In the genomic region with DNA sequence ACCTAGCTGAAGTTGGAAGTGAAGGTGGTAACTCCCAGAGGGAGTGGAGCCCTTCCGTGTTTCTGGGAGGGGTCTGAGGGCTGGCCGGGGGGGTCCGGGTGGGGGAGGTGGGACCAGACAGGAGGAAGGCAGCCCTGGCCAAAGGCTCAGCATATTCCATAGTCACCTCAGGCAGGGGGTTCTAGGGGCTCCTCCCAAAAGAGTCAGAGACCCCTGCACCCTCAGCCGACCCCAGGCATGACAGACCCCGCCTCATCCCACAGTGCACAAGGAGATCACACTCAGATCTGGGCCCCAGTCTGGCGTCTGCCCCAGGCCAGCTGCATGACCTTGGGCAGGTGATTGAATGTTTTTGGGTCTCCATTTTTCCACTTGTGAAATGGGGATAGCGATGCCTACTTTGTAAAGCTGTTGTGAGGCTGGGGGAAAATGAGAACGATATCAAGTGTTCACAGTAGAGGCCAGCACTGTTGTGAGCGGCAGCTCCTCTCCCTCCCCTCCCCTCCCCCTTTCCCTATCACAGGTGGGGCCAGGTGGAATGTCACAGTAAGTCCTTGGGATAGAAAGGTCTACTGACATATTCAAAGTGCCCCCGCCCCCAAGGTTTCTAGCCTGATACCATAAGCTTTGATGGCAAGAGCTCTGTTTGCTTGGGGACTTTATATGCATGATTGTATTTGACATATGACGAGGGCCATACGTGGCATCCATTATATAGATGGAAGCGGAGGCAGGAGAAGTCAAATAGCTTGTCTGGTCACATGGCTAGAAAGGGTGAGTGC, we compare ENCODE assay signal across 8 cellular contexts. TPM values are rescaled to one million over a fixed set of nuclear protein-coding genes. Genes with fewer than 3 reads are reported as not detected.
DNase-seq lines count a peak whose midpoint lies in the region; ATAC-seq lines count a peak whose summit lies in the region.

No MANE protein-coding gene starts in this region.

- POLR2A ChIA-PET in activated CD8-positive, alpha-beta T cell treated with anti-CD3 and anti-CD28 coated beads, Interleukin-2, amount 10 ng/mL, durations not matched to agents 7 days and 5 days (lab: Charles Lee), result interaction anchor here (0.6 to 6.7 kb wide), 15 partner anchors 11 to 106 kb away, joined by 3 to 86 read pairs (median 8); a partner anchor contains a TSS

- no peaks in the 10 kb centered on the region for H3K36me3 ChIP-seq in subcutaneous abdominal adipose tissue (ENCODE audit: control insufficient read depth in 5 of 5, insufficient read depth in 5 of 5, low read length in 5 of 5)

- no peaks in the 10 kb centered on the region for H3K9me3 ChIP-seq in subcutaneous abdominal adipose tissue (ENCODE audit: control insufficient read depth in 5 of 5, low read length in 5 of 5)

- DNase-seq in T-helper 1 cell (no peak), immature natural killer cell (no peak), amygdala (lab: John Stamatoyannopoulos, UW) (no peak), ecto neural progenitor cell (ENCODE audit: low spot score) (no peak), DMS153 treated with DMSO at 0.1 percent for 48 hours (lab: John Stamatoyannopoulos, UW; ENCODE audit: unreplicated experiment) (no peak)
- no peak for DNase-seq in activated CD8-positive, alpha-beta T cell treated with anti-CD3 and anti-CD28 coated beads, Interleukin-2, amount 10 ng/mL, durations not matched to agents 7 days and 5 days

- CTCF ChIA-PET in activated CD8-positive, alpha-beta T cell treated with anti-CD3 and anti-CD28 coated beads, Interleukin-2, amount 10 ng/mL, durations not matched to agents 7 days and 5 days (lab: Charles Lee), result interaction anchor here (0.8 to 7.6 kb wide), 16 partner anchors 8 to 273 kb away, joined by 3 to 73 read pairs (median 5); a partner anchor contains a TSS

- H3K4me1 ChIP-seq in subcutaneous abdominal adipose tissue (ENCODE audit: control insufficient read depth in 5 of 5, insufficient read depth in 5 of 5, low read length in 5 of 5), result peaks cover 13 to 74% (median 63%) of the 10 kb centered on the region in 5 donors

- H3K4me3 ChIP-seq in subcutaneous abdominal adipose tissue (ENCODE audit: low read depth in 1 of 5, low read length in 5 of 5), result no peak overlapping the region

- peaks cover 2% of the 10 kb centered on the region for H3K9me3 Mint-ChIP-seq in T-helper 1 cell treated with Interleukin-12 subunit alpha and Interleukin-12 subunit beta and Interleukin-4 antibody, amounts not matched to agents 30 μg/mL and 1 μg/mL, for 36 hours
- H3K9me3 Mint-ChIP-seq in activated CD8-positive, alpha-beta T cell treated with anti-CD3 and anti-CD28 coated beads, Interleukin-2, amount 10 ng/mL, durations not matched to agents 7 days and 5 days (ENCODE audit: insufficient read depth), result peaks cover 3% of the 10 kb centered on the region
- no peaks in the 10 kb centered on the region for H3K9me3 Mint-ChIP-seq in immature natural killer cell

- H3K27me3 Mint-ChIP-seq in T-helper 1 cell treated with Interleukin-12 subunit alpha and Interleukin-12 subunit beta and Interleukin-4 antibody, amounts not matched to agents 30 μg/mL and 1 μg/mL, for 36 hours (ENCODE audit: low read depth), result no peaks in the 10 kb centered on the region
- H3K27me3 Mint-ChIP-seq in activated CD8-positive, alpha-beta T cell treated with anti-CD3 and anti-CD28 coated beads, Interleukin-2, amount 10 ng/mL, durations not matched to agents 7 days and 5 days (ENCODE audit: low read depth), result no peaks in the 10 kb centered on the region
- H3K27me3 Mint-ChIP-seq in immature natural killer cell (ENCODE audit: low read depth in 3 of 3), result peaks cover 4 to 17% (median 16%) of the 10 kb centered on the region in 3 donors

- peak overlapping the region; percentile 91 for H3K27ac ChIP-seq in subcutaneous abdominal adipose tissue (ENCODE audit: low read depth, low read length)

- H3K27me3 ChIP-seq in subcutaneous abdominal adipose tissue (ENCODE audit: control insufficient read depth in 5 of 5, insufficient read depth in 4 of 5, low read length in 5 of 5), result no peaks in the 10 kb centered on the region

- peaks cover 62% of the 10 kb centered on the region for H3K4me1 Mint-ChIP-seq in T-helper 1 cell treated with Interleukin-12 subunit alpha and Interleukin-12 subunit beta and Interleukin-4 antibody, amounts not matched to agents 30 μg/mL and 1 μg/mL, for 36 hours (ENCODE audit: low read depth)
- peaks cover 78% of the 10 kb centered on the region for H3K4me1 Mint-ChIP-seq in activated CD8-positive, alpha-beta T cell treated with anti-CD3 and anti-CD28 coated beads, Interleukin-2, amount 10 ng/mL, durations not matched to agents 7 days and 5 days (ENCODE audit: low read depth)
- H3K4me1 Mint-ChIP-seq in immature natural killer cell, result peaks cover 58 to 76% of the 10 kb centered on the region in 2 donors

- no peak for ATAC-seq in activated CD8-positive, alpha-beta T cell treated with anti-CD3 and anti-CD28 coated beads, Interleukin-2, amount 10 ng/mL, durations not matched to agents 7 days and 5 days

- H3K4me3 Mint-ChIP-seq in T-helper 1 cell treated with Interleukin-12 subunit alpha and Interleukin-12 subunit beta and Interleukin-4 antibody, amounts not matched to agents 30 μg/mL and 1 μg/mL, for 36 hours, result no peak overlapping the region
- peak overlapping the region; percentile 74 for H3K4me3 Mint-ChIP-seq in activated CD8-positive, alpha-beta T cell treated with anti-CD3 and anti-CD28 coated beads, Interleukin-2, amount 10 ng/mL, durations not matched to agents 7 days and 5 days
- H3K4me3 Mint-ChIP-seq in immature natural killer cell, result no peak overlapping the region

- H3K36me3 Mint-ChIP-seq in T-helper 1 cell treated with Interleukin-12 subunit alpha and Interleukin-12 subunit beta and Interleukin-4 antibody, amounts not matched to agents 30 μg/mL and 1 μg/mL, for 36 hours (ENCODE audit: low read depth), result peaks cover 2% of the 10 kb centered on the region
- peaks cover 13% of the 10 kb centered on the region for H3K36me3 Mint-ChIP-seq in activated CD8-positive, alpha-beta T cell treated with anti-CD3 and anti-CD28 coated beads, Interleukin-2, amount 10 ng/mL, durations not matched to agents 7 days and 5 days (ENCODE audit: low read depth)
- no peaks in the 10 kb centered on the region for H3K36me3 Mint-ChIP-seq in immature natural killer cell

- H3K9ac ChIP-seq in subcutaneous abdominal adipose tissue (ENCODE audit: low read length in 5 of 5), result no peak overlapping the region

- peak overlapping the region; percentile 99 for H3K27ac Mint-ChIP-seq in T-helper 1 cell treated with Interleukin-12 subunit alpha and Interleukin-12 subunit beta and Interleukin-4 antibody, amounts not matched to agents 30 μg/mL and 1 μg/mL, for 36 hours
- H3K27ac Mint-ChIP-seq in activated CD8-positive, alpha-beta T cell treated with anti-CD3 and anti-CD28 coated beads, Interleukin-2, amount 10 ng/mL, durations not matched to agents 7 days and 5 days, result peak overlapping the region; percentile 99
- peak overlapping the region; percentile 97 to 100 (median 98) for H3K27ac Mint-ChIP-seq in immature natural killer cell

RNA-seq across cellular contexts. Expression of a gene that starts 33.3 kb away (rescaled TPM):
- 10 to 100 TPM; 26.4 to 29.7 TPM for total RNA-seq in activated CD8-positive, alpha-beta T cell treated with anti-CD3 and anti-CD28 coated beads, Interleukin-2, amount 10 ng/mL, durations not matched to agents 7 days and 5 days
- polyA plus RNA-seq in immature natural killer cell, result 10 to 100 TPM; 12.2 to 32.0 (median 12.4) TPM

RNA-seq across cellular contexts. Expression of a gene that starts 47.7 kb away (rescaled TPM):
- total RNA-seq in activated CD8-positive, alpha-beta T cell treated with anti-CD3 and anti-CD28 coated beads, Interleukin-2, amount 10 ng/mL, durations not matched to agents 7 days and 5 days, result 100 to 1,000 TPM; 382 to 384 TPM
- polyA plus RNA-seq in immature natural killer cell, result 100 to 1,000 TPM; 437 to 876 (median 450) TPM
